Comparison of ENCODE assay signal across 9 cellular contexts in the genomic region with DNA sequence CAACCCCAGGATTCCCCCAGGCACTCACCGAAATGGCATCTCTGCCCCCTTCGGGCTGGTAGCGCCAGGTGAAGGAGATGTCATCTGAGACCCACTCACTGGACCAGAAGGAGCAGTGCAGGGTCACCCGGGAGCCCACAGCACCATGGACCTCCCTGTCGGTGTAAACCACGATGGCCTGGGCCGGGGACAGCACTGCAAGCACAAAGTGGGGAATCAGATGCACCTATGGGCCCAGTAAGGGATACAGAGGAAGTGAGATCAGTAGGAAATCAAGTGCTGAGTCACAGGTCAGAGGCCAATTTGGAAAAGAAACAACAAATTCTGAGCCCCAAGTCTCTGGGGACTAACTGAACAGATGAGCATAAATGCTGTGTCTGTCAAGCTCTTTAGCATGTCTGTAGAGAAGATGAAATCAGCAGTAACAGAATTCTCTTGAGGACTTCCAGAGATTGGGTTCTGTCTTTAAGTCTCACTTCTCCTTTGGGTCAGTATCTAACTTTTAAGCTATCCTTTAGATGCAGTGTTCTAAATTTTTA. TPM values are rescaled to one million over a fixed set of nuclear protein-coding genes. Genes with fewer than 3 reads are reported as not detected.
DNase-seq lines count a peak whose midpoint lies in the region; ATAC-seq lines count a peak whose summit lies in the region.
"Had no signal": no experiment of that assay in that cellular context is flagged by ENCODE, and none has a peak within 500 bp of the region (broad histone marks: within the 10 kb centered on the region; RNA-seq: fewer than 3 reads in every experiment).

No MANE protein-coding gene starts in this region.

- ATAC-seq in stimulated activated naive CD8-positive, alpha-beta T cell treated with anti-CD3 and anti-CD28 coated beads, Interleukin-15, Interleukin-2, amounts not matched to agents 100 U/mL and 50 U/mL, for 24 hours = no peak
- ATAC-seq in stimulated activated naive CD8-positive, alpha-beta T cell treated with anti-CD3 and anti-CD28 coated beads, Interleukin-15, amount 100 ng/mL, for 72 hours = no peak
- ATAC-seq in left ventricle myocardium superior = peak; percentile 33
- ATAC-seq in HG02970 (IDR thresholded peaks at IDR 0.05; ENCODE audit: low FRiP score, unreplicated experiment) = no peak
- no peak for ATAC-seq in GM21619 (IDR thresholded peaks at IDR 0.05; ENCODE audit: unreplicated experiment)

- DNase-seq in stimulated activated naive CD8-positive, alpha-beta T cell treated with anti-CD3 and anti-CD28 coated beads, Interleukin-15, Interleukin-2, amounts not matched to agents 100 U/mL and 50 U/mL, for 24 hours = peak; percentile 12
- no peak for DNase-seq in stimulated activated naive CD8-positive, alpha-beta T cell treated with anti-CD3 and anti-CD28 coated beads, Interleukin-15, amount 100 ng/mL, for 72 hours
- DNase-seq in UCSD-AML1 (lab: John Stamatoyannopoulos, UW; ENCODE audit: unreplicated experiment) = peak; percentile 18
- DNase-seq in left ventricle myocardium superior = no peak
- DNase-seq in retina = no peak
- DNase-seq in activated gamma-delta T cell treated with Interleukin-2 at 50 U/mL for 16 hours = no peak

- no peaks in the 10 kb centered on the region for H3K27me3 Mint-ChIP-seq in stimulated activated naive CD8-positive, alpha-beta T cell treated with anti-CD3 and anti-CD28 coated beads, Interleukin-15, amount 100 ng/mL, for 72 hours

- H3K9me3 Mint-ChIP-seq in stimulated activated naive CD8-positive, alpha-beta T cell treated with anti-CD3 and anti-CD28 coated beads, Interleukin-15, amount 100 ng/mL, for 72 hours = no peaks in the 10 kb centered on the region

- H3K4me1 Mint-ChIP-seq in stimulated activated naive CD8-positive, alpha-beta T cell treated with anti-CD3 and anti-CD28 coated beads, Interleukin-15, amount 100 ng/mL, for 72 hours = peaks cover 36% of the 10 kb centered on the region

- intact Hi-C loops in left ventricle myocardium superior (cut with micrococcal nuclease) = loop anchor here (10.0 kb wide), 1 partner anchor 82 kb away; a partner anchor contains a TSS

- H3K4me3 Mint-ChIP-seq in stimulated activated naive CD8-positive, alpha-beta T cell treated with anti-CD3 and anti-CD28 coated beads, Interleukin-15, amount 100 ng/mL, for 72 hours = peak overlapping the region in 1 of 2 donors; percentile 8

- peak overlapping the region in 1 of 2 donors; percentile 45 for H3K27ac Mint-ChIP-seq in stimulated activated naive CD8-positive, alpha-beta T cell treated with anti-CD3 and anti-CD28 coated beads, Interleukin-15, amount 100 ng/mL, for 72 hours

RNA-seq across cellular contexts. Expression of a gene that starts 2.5 kb away (rescaled TPM):
- total RNA-seq in left ventricle myocardium superior = 3.8 TPM

RNA-seq across cellular contexts. Expression of a gene that starts 6.9 kb away (rescaled TPM):
- total RNA-seq in left ventricle myocardium superior = 415 TPM

RNA-seq across cellular contexts. Expression of a gene that starts 48.8 kb away (rescaled TPM):
- 0.17 TPM for total RNA-seq in left ventricle myocardium superior
- total RNA-seq: subcutaneous adipose tissue had no signal

Comparison
In these comparisons a context has a peak if more than half of its experiments do, and no peak if none do; other contexts are left out.
1. DNase-seq: peak in stimulated activated naive CD8-positive, alpha-beta T cell treated with anti-CD3 and anti-CD28 coated beads, Interleukin-15, Interleukin-2, amounts not matched to agents 100 U/mL and 50 U/mL, for 24 hours (single experiment) and UCSD-AML1 (single experiment); none in stimulated activated naive CD8-positive, alpha-beta T cell treated with anti-CD3 and anti-CD28 coated beads, Interleukin-15, amount 100 ng/mL, for 72 hours (0 of 2), left ventricle myocardium superior (single experiment), retina (single experiment) and activated gamma-delta T cell treated with Interleukin-2 at 50 U/mL for 16 hours (single experiment).